ENCODE assay signal across 23 cellular contexts in genomic region chr2:71781695-71782228, GRCh38.
DNase-seq lines count a peak whose midpoint lies in the region; TF ChIP-seq lines count a peak whose summit lies in the region.
"Had no signal": no experiment of that assay in that cellular context is flagged by ENCODE, and none has a peak within 500 bp of the region (broad histone marks: within the 10 kb centered on the region; RNA-seq: fewer than 3 reads in every experiment).

No MANE protein-coding gene starts in this region.

- H3K27ac ChIP-seq in HEK293 (ENCODE audit: extremely low read depth, low read depth, low read length): no peak overlapping the region
- H3K27ac ChIP-seq: C4-2B, PC-9, SJSA1 had no signal

- no peak overlapping the region for H3K4me3 ChIP-seq in HEK293 (ENCODE audit: low read depth, low read length)
- H3K4me3 ChIP-seq: K562, PC-9, SJSA1 had no signal

- H3K36me3 ChIP-seq in HEK293 (ENCODE audit: control insufficient read depth in 2 of 2, insufficient read depth in 1 of 2, low read length in 2 of 2): no peaks in the 10 kb centered on the region
- H3K36me3 ChIP-seq: SJSA1 had no signal

- POLR2A ChIA-PET in GM10248 (lab: Yijun Ruan, JAX): no interaction called here
- POLR2A ChIA-PET in HEK293 (lab: Yijun Ruan, JAX): no interaction called here

- H3K4me1 ChIP-seq in HEK293 (ENCODE audit: control insufficient read depth, insufficient read depth, low read length): no peaks in the 10 kb centered on the region

- H3K9me3 Mint-ChIP-seq in progenitor cell of endocrine pancreas (ENCODE audit: low read depth): no peaks in the 10 kb centered on the region
- H3K9me3 Mint-ChIP-seq: CD8-positive, alpha-beta T cell had no signal

- no peak overlapping the region for H3K4me3 Mint-ChIP-seq in progenitor cell of endocrine pancreas (ENCODE audit: low read depth)
- H3K4me3 Mint-ChIP-seq: B cell; CD8-positive, alpha-beta T cell had no signal

- no peaks in the 10 kb centered on the region for H3K36me3 Mint-ChIP-seq in progenitor cell of endocrine pancreas (ENCODE audit: insufficient read depth)
- H3K36me3 Mint-ChIP-seq: CD8-positive, alpha-beta T cell had no signal

- TF ChIP-seq CTCF in GM10248 (IDR thresholded peaks at IDR 0.05; ENCODE audit: control extremely low read depth, extremely low read depth, low read depth, missing control alignments) (no peak), HEK293 (tag by site-specific recombination; IDR thresholded peaks at IDR 0.05) (no peak), progenitor cell of endocrine pancreas (IDR thresholded peaks at IDR 0.05; ENCODE audit: unreplicated experiment) (no peak)

- H3K27me3 Mint-ChIP-seq in progenitor cell of endocrine pancreas: peaks cover 25% of the 10 kb centered on the region

- CTCF ChIA-PET in GM10248 (lab: Yijun Ruan, JAX) (interaction anchor here (1.1 kb wide), 1 partner anchor 15 kb away, joined by 3 read pairs; no protein-coding TSS in a partner anchor), HEK293 (lab: Yijun Ruan, JAX) (interaction anchor here (0.6 to 1.2 kb wide), 3 partner anchors 15 to 544 kb away, joined by 3 to 4 read pairs (median 3); no protein-coding TSS in a partner anchor)

- no peak overlapping the region for H3K27ac Mint-ChIP-seq in progenitor cell of endocrine pancreas
- H3K27ac Mint-ChIP-seq: B cell; CD8-positive, alpha-beta T cell had no signal

- H3K4me1 Mint-ChIP-seq in progenitor cell of endocrine pancreas (ENCODE audit: low read depth): peaks cover 5% of the 10 kb centered on the region
- H3K4me1 Mint-ChIP-seq: B cell had no signal

- no peaks in the 10 kb centered on the region for H3K9me3 ChIP-seq in HEK293 (ENCODE audit: control insufficient read depth, insufficient read depth, low read depth, low read length)
- H3K9me3 ChIP-seq: Caco-2, SJSA1 had no signal

- DNase-seq in GM10248 (ENCODE audit: extremely low spot score): peak; percentile 5
- DNase-seq in islet precursor cell: peak; percentile 26
- peak; percentile 3 for DNase-seq in progenitor cell of endocrine pancreas (ENCODE audit: low spot score, unreplicated experiment)
- DNase-seq in effector CD4-positive, alpha-beta T cell: no peak
- no peak for DNase-seq in GF-D8 (lab: John Stamatoyannopoulos, UW)
- no peak for DNase-seq in NAMALWA (ENCODE audit: low spot score)
- DNase-seq: Caco-2, DMS 273 treated with DMSO at 0.1 percent for 48 hours, DMS79, EL, GDM1, Kasumi-1, NCI-H2029, NCI-H446 treated with DMSO at 0.1 percent for 48 hours, NCI-H526, NCI-H82, PC-9 had no signal

TF ChIP-seq in HEK293, 187 proteins besides CTCF, POLR2A, EP300 and RAD21:
- no peak for TF ChIP-seq PATZ1 (tag by site-specific recombination; IDR thresholded peaks at IDR 0.05)
- TF ChIP-seq EGR2 (tag by site-specific recombination; IDR thresholded peaks at IDR 0.05; ENCODE audit: low read depth): peak; percentile 76
- TF ChIP-seq ZFHX2 (tag by site-specific recombination; conservative IDR thresholded peaks at IDR 0.05): peak; percentile 57

Comparison
In these comparisons a context has a peak if more than half of its experiments do, and no peak if none do; other contexts are left out.
1. DNase-seq: peak in GM10248 (single experiment), islet precursor cell (single experiment) and progenitor cell of endocrine pancreas (single experiment); none in effector CD4-positive, alpha-beta T cell (single experiment), GF-D8 (single experiment) and NAMALWA (single experiment).